In genomic region chr2:85628658-85629057, GRCh38 we compare ENCODE assay signal across 17 cellular contexts. TPM values are rescaled to one million over a fixed set of nuclear protein-coding genes. Genes with fewer than 3 reads are reported as not detected.
DNase-seq lines count a peak whose midpoint lies in the region; ATAC-seq and TF ChIP-seq lines count a peak whose summit lies in the region.
"Had no signal": no experiment of that assay in that cellular context is flagged by ENCODE, and none has a peak within 500 bp of the region (broad histone marks: within the 10 kb centered on the region; RNA-seq: fewer than 3 reads in every experiment).

No MANE protein-coding gene starts in this region.

- BruUV-seq in Calu3 (replicated peaks; lab: Mats Ljungman, UMichigan): no TSS peak

- 98% methylated on average over 2 of the region's 2 CpGs for WGBS in SK-N-SH (ENCODE audit: low lambda C conversion rate)

- H3K27me3 ChIP-seq in SK-N-SH (ENCODE audit: insufficient read depth): no peaks in the 10 kb centered on the region
- H3K27me3 ChIP-seq: transverse colon had no signal

- peak overlapping the region in 1 of 2 donors; percentile 74 for H3K4me3 Mint-ChIP-seq in activated T-cell treated with anti-CD3 and anti-CD28 coated beads, Interleukin-2, amount 50 U/mL, for 72 hours
- H3K4me3 Mint-ChIP-seq in activated T-helper 17 cell treated with anti-CD3 and anti-CD28 coated beads, Interleukin-2, amount 50 U/mL, for 72 hours: peak overlapping the region; percentile 6
- no peak overlapping the region for H3K4me3 Mint-ChIP-seq in stimulated activated naive CD8-positive, alpha-beta T cell treated with anti-CD3 and anti-CD28 coated beads, Interleukin-15, Interleukin-2, amounts not matched to agents 100 ng/mL and 50 ng/mL, for 24 hours
- no peak overlapping the region for H3K4me3 Mint-ChIP-seq in Calu3 (ENCODE audit: low read depth, unreplicated experiment)

- no peak overlapping the region for H3K27ac ChIP-seq in SK-N-SH (ENCODE audit: low read depth in 2 of 2, low read length in 1 of 2)
- H3K27ac ChIP-seq: parathyroid adenoma, transverse colon had no signal

- no peaks in the 10 kb centered on the region for H3K9me3 ChIP-seq in SK-N-SH
- H3K9me3 ChIP-seq: transverse colon had no signal

- H3F3A ChIP-seq in SK-N-SH (replicated peaks; ENCODE audit: insufficient read depth): peaks cover 7% of the 10 kb centered on the region

- H3K4me1 Mint-ChIP-seq in activated T-cell treated with anti-CD3 and anti-CD28 coated beads, Interleukin-2, amount 50 U/mL, for 72 hours (ENCODE audit: low read depth): peaks cover 19% of the 10 kb centered on the region
- H3K4me1 Mint-ChIP-seq in activated T-helper 17 cell treated with anti-CD3 and anti-CD28 coated beads, Interleukin-2, amount 50 U/mL, for 72 hours: no peaks in the 10 kb centered on the region
- H3K4me1 Mint-ChIP-seq in stimulated activated naive CD8-positive, alpha-beta T cell treated with anti-CD3 and anti-CD28 coated beads, Interleukin-15, Interleukin-2, amounts not matched to agents 100 ng/mL and 50 ng/mL, for 24 hours (ENCODE audit: low read depth): peaks cover 15% of the 10 kb centered on the region
- no peaks in the 10 kb centered on the region for H3K4me1 Mint-ChIP-seq in Calu3 (ENCODE audit: low read depth, unreplicated experiment)

- TF ChIP-seq CTCF in Calu3 (IDR thresholded peaks at IDR 0.05; ENCODE audit: unreplicated experiment): no peak
- TF ChIP-seq CTCF in SK-N-SH (IDR thresholded peaks at IDR 0.05): no peak

- CTCF ChIA-PET in Calu3 (lab: Charles Lee) (interaction anchor here (1.0 kb wide), 1 partner anchor 9 kb away, joined by 3 read pairs; no protein-coding TSS in a partner anchor), SK-N-SH (lab: Yijun Ruan, JAX) (interaction anchor here (1.0 to 3.5 kb wide), 2 partner anchors 8 to 100 kb away, joined by 3 to 30 read pairs; no protein-coding TSS in a partner anchor)

- POLR2A ChIA-PET in SK-N-SH (lab: Yijun Ruan, JAX): no interaction called here

- peaks cover 16% of the 10 kb centered on the region; the same call in 1 of the 2 replicates for H3K79me2 ChIP-seq in SK-N-SH (ENCODE audit: insufficient read depth)

- no peak overlapping the region for H2AFZ ChIP-seq in SK-N-SH (ENCODE audit: low read depth)
- H2AFZ ChIP-seq: parathyroid adenoma had no signal

- peak overlapping the region; percentile 95 for H3K27ac Mint-ChIP-seq in activated T-cell treated with anti-CD3 and anti-CD28 coated beads, Interleukin-2, amount 50 U/mL, for 72 hours
- H3K27ac Mint-ChIP-seq in activated T-helper 17 cell treated with anti-CD3 and anti-CD28 coated beads, Interleukin-2, amount 50 U/mL, for 72 hours: peak overlapping the region; percentile 72
- H3K27ac Mint-ChIP-seq in stimulated activated naive CD8-positive, alpha-beta T cell treated with anti-CD3 and anti-CD28 coated beads, Interleukin-15, Interleukin-2, amounts not matched to agents 100 ng/mL and 50 ng/mL, for 24 hours: peak overlapping the region; percentile 52
- no peak overlapping the region for H3K27ac Mint-ChIP-seq in Calu3 (ENCODE audit: unreplicated experiment)

- TF ChIP-seq RAD21 in SK-N-SH (IDR thresholded peaks at IDR 0.05; ENCODE audit: low read length): no peak

- H4K20me1 ChIP-seq in SK-N-SH (ENCODE audit: insufficient read depth): no peaks in the 10 kb centered on the region

- no peaks in the 10 kb centered on the region for H3K9me2 ChIP-seq in SK-N-SH

- H3K36me3 Mint-ChIP-seq in activated T-cell treated with anti-CD3 and anti-CD28 coated beads, Interleukin-2, amount 50 U/mL, for 72 hours (ENCODE audit: insufficient read depth in 2 of 2): peaks cover 9 to 34% of the 10 kb centered on the region in 2 donors
- H3K36me3 Mint-ChIP-seq in activated T-helper 17 cell treated with anti-CD3 and anti-CD28 coated beads, Interleukin-2, amount 50 U/mL, for 72 hours (ENCODE audit: low read depth): peaks cover 100% of the 10 kb centered on the region
- peaks cover 76% of the 10 kb centered on the region for H3K36me3 Mint-ChIP-seq in stimulated activated naive CD8-positive, alpha-beta T cell treated with anti-CD3 and anti-CD28 coated beads, Interleukin-15, Interleukin-2, amounts not matched to agents 100 ng/mL and 50 ng/mL, for 24 hours (ENCODE audit: low read depth)
- H3K36me3 Mint-ChIP-seq in Calu3 (ENCODE audit: insufficient read depth, unreplicated experiment): peaks cover 70% of the 10 kb centered on the region

- no peak overlapping the region for H3K4me3 ChIP-seq in SK-N-SH (ENCODE audit: low read depth in 2 of 2, low read length in 1 of 2)
- H3K4me3 ChIP-seq: K562, transverse colon had no signal

- intact Hi-C loops in left ventricle myocardium superior (cut with micrococcal nuclease): no loop called here
- intact Hi-C loops in Calu3 (cut with micrococcal nuclease; ENCODE audit: unreplicated experiment): no loop called here

- H3K9me3 Mint-ChIP-seq in activated T-cell treated with anti-CD3 and anti-CD28 coated beads, Interleukin-2, amount 50 U/mL, for 72 hours: no peaks in the 10 kb centered on the region
- no peaks in the 10 kb centered on the region for H3K9me3 Mint-ChIP-seq in activated T-helper 17 cell treated with anti-CD3 and anti-CD28 coated beads, Interleukin-2, amount 50 U/mL, for 72 hours
- no peaks in the 10 kb centered on the region for H3K9me3 Mint-ChIP-seq in stimulated activated naive CD8-positive, alpha-beta T cell treated with anti-CD3 and anti-CD28 coated beads, Interleukin-15, Interleukin-2, amounts not matched to agents 100 ng/mL and 50 ng/mL, for 24 hours
- no peaks in the 10 kb centered on the region for H3K9me3 Mint-ChIP-seq in Calu3 (ENCODE audit: low read depth, unreplicated experiment)

- H3K9ac ChIP-seq in SK-N-SH: no peak overlapping the region
- H3K9ac ChIP-seq: parathyroid adenoma had no signal

- H3K4me2 ChIP-seq in SK-N-SH: no peak overlapping the region

- DNase-seq in activated T-cell treated with anti-CD3 and anti-CD28 coated beads, Interleukin-2, amount 50 U/mL, for 72 hours: no peak
- no peak for DNase-seq in activated T-cell treated with anti-CD3 and anti-CD28 coated beads, Interleukin-2, amount 50 U/mL, for 48 hours
- DNase-seq in left ventricle myocardium superior (no peak), Calu3 (no peak), SK-N-SH (no peak)
- DNase-seq: HCEC 1CT; NCI-H187; NCI-H748 treated with DMSO at 0.1 percent for 48 hours; stimulated activated CD4-positive, alpha-beta T cell treated with anti-CD3 and anti-CD28 coated beads, Interleukin-12 subunit alpha, Interleukin-12 subunit beta, amount 100 ng/mL, for 4 hours; transverse colon had no signal

- TF ChIP-seq EP300 in SK-N-SH (IDR thresholded peaks at IDR 0.05; ENCODE audit: borderline replicate concordance in 1 of 2, low read depth in 1 of 2, low read length in 1 of 2): no peak

- peak; percentile 74 to 96 for ATAC-seq in activated T-cell treated with anti-CD3 and anti-CD28 coated beads, Interleukin-2, amount 50 U/mL, for 72 hours (replicated peaks in 1 of 2)
- peak; percentile 70 for ATAC-seq in HG03378 (IDR thresholded peaks at IDR 0.05; ENCODE audit: unreplicated experiment)
- ATAC-seq in activated T-helper 17 cell treated with anti-CD3 and anti-CD28 coated beads, Interleukin-2, amount 50 U/mL, for 72 hours (replicated peaks): peak; percentile 84
- no peak for ATAC-seq in left ventricle myocardium superior
- ATAC-seq: K562 had no signal

- peaks cover 46 to 83% of the 10 kb centered on the region in 2 experiments for H3K36me3 ChIP-seq in SK-N-SH (replicated peaks in 1 of 2; ENCODE audit: control insufficient read depth in 1 of 2, insufficient read depth in 2 of 2, low read length in 1 of 2)

- no peaks in the 10 kb centered on the region for H3K27me3 Mint-ChIP-seq in activated T-cell treated with anti-CD3 and anti-CD28 coated beads, Interleukin-2, amount 50 U/mL, for 72 hours (ENCODE audit: low read depth)
- H3K27me3 Mint-ChIP-seq in activated T-helper 17 cell treated with anti-CD3 and anti-CD28 coated beads, Interleukin-2, amount 50 U/mL, for 72 hours: no peaks in the 10 kb centered on the region
- no peaks in the 10 kb centered on the region for H3K27me3 Mint-ChIP-seq in stimulated activated naive CD8-positive, alpha-beta T cell treated with anti-CD3 and anti-CD28 coated beads, Interleukin-15, Interleukin-2, amounts not matched to agents 100 ng/mL and 50 ng/mL, for 24 hours
- H3K27me3 Mint-ChIP-seq in Calu3 (ENCODE audit: unreplicated experiment): no peaks in the 10 kb centered on the region

- no peaks in the 10 kb centered on the region for H3K4me1 ChIP-seq in SK-N-SH (ENCODE audit: control insufficient read depth in 1 of 2, insufficient read depth in 2 of 2, low read depth in 1 of 2, low read length in 1 of 2)
- H3K4me1 ChIP-seq: parathyroid adenoma, transverse colon had no signal

RNA-seq across cellular contexts. Expression of gene USP39, which starts 12.7 kb away (rescaled TPM):
- total RNA-seq in activated T-cell treated with anti-CD3 and anti-CD28 coated beads, Interleukin-2, amount 50 U/mL, for 72 hours: 10 to 100 TPM; 64.1 to 79.7 TPM
- 10 to 100 TPM; 48.8 to 79.2 TPM for total RNA-seq in activated T-helper 17 cell treated with anti-CD3 and anti-CD28 coated beads, Interleukin-2, amount 50 U/mL, for 72 hours
- total RNA-seq in left ventricle myocardium superior (30.0 TPM), Calu3 (2022) (58.4 and 62.6 TPM in 2 replicates)
- polyA plus RNA-seq in SK-N-SH (2012; rRNA removed): 49.1 and 50.3 TPM in 2 replicates
- polyA plus RNA-seq in SK-N-SH (2012; cell fraction: cytosol; rRNA removed): 40.6 and 46.9 TPM in 2 replicates
- polyA plus RNA-seq in SK-N-SH (2012; cell fraction: nucleus; rRNA removed): 80.7 and 110 TPM in 2 replicates

RNA-seq across cellular contexts. Expression of gene C2orf68, which starts 16.8 kb away (rescaled TPM):
- total RNA-seq in activated T-cell treated with anti-CD3 and anti-CD28 coated beads, Interleukin-2, amount 50 U/mL, for 72 hours: 10 to 100 TPM; 38.9 to 48.9 TPM
- total RNA-seq in activated T-helper 17 cell treated with anti-CD3 and anti-CD28 coated beads, Interleukin-2, amount 50 U/mL, for 72 hours: 10 to 100 TPM; 21.6 to 32.5 TPM
- total RNA-seq in left ventricle myocardium superior (29.2 TPM), Calu3 (2022) (39.2 and 40.4 TPM in 2 replicates)
- polyA plus RNA-seq in SK-N-SH (2012; rRNA removed): 14.5 and 24.3 TPM in 2 replicates
- 9.1 and 11.2 TPM in 2 replicates for polyA plus RNA-seq in SK-N-SH (2012; cell fraction: cytosol; rRNA removed)
- 32.6 and 53.9 TPM in 2 replicates for polyA plus RNA-seq in SK-N-SH (2012; cell fraction: nucleus; rRNA removed)

RNA-seq across cellular contexts. Expression of gene TMEM150A, which starts 26.2 kb away (rescaled TPM):
- 1 to 10 TPM; 3.5 to 4.1 TPM for total RNA-seq in activated T-cell treated with anti-CD3 and anti-CD28 coated beads, Interleukin-2, amount 50 U/mL, for 72 hours
- total RNA-seq in activated T-helper 17 cell treated with anti-CD3 and anti-CD28 coated beads, Interleukin-2, amount 50 U/mL, for 72 hours: 1 to 10 TPM; 3.3 to 3.7 TPM
- total RNA-seq in left ventricle myocardium superior (14.9 TPM), Calu3 (2022) (12.1 and 13.3 TPM in 2 replicates)
- 20.2 TPM in 2 replicates for polyA plus RNA-seq in SK-N-SH (2012; rRNA removed)
- 9.5 and 13.1 TPM in 2 replicates for polyA plus RNA-seq in SK-N-SH (2012; cell fraction: cytosol; rRNA removed)
- polyA plus RNA-seq in SK-N-SH (2012; cell fraction: nucleus; rRNA removed): 43.3 and 53.0 TPM in 2 replicates

RNA-seq across cellular contexts. Expression of gene RNF181, which starts 33.1 kb away (rescaled TPM):
- 100 to 1,000 TPM; 114 to 129 TPM for total RNA-seq in activated T-cell treated with anti-CD3 and anti-CD28 coated beads, Interleukin-2, amount 50 U/mL, for 72 hours
- total RNA-seq in activated T-helper 17 cell treated with anti-CD3 and anti-CD28 coated beads, Interleukin-2, amount 50 U/mL, for 72 hours: 100 to 1,000 TPM; 116 to 156 TPM
- 89.9 TPM for total RNA-seq in left ventricle myocardium superior
- 101 and 102 TPM in 2 replicates for total RNA-seq in Calu3 (2022)
- polyA plus RNA-seq in SK-N-SH (2012; rRNA removed): 312 and 353 TPM in 2 replicates
- polyA plus RNA-seq in SK-N-SH (2012; cell fraction: cytosol; rRNA removed): 256 and 277 TPM in 2 replicates
- 222 and 297 TPM in 2 replicates for polyA plus RNA-seq in SK-N-SH (2012; cell fraction: nucleus; rRNA removed)

RNA-seq across cellular contexts. Expression of gene SFTPB, which starts 39.3 kb away (rescaled TPM):
- total RNA-seq in activated T-cell treated with anti-CD3 and anti-CD28 coated beads, Interleukin-2, amount 50 U/mL, for 72 hours: not detected
- total RNA-seq in activated T-helper 17 cell treated with anti-CD3 and anti-CD28 coated beads, Interleukin-2, amount 50 U/mL, for 72 hours: not detected
- total RNA-seq in left ventricle myocardium superior (0.50 TPM), Calu3 (2022) (not detected in 2 replicates)
- polyA plus RNA-seq in SK-N-SH (2012; rRNA removed): not detected in 2 replicates
- not detected in 2 replicates for polyA plus RNA-seq in SK-N-SH (2012; cell fraction: cytosol; rRNA removed)
- not detected in 2 replicates for polyA plus RNA-seq in SK-N-SH (2012; cell fraction: nucleus; rRNA removed)
- total RNA-seq: bronchial epithelial cell, transverse colon had no signal
- polyA plus RNA-seq: keratinocyte had no signal
